ENCODE assay signal across 9 cellular contexts in genomic region chr4:28225005-28225404, GRCh38.
A peak's percentile ranks its signal among the peaks of the same experiment; 100 is the strongest.
DNase-seq lines count a peak whose midpoint lies in the region; ATAC-seq and TF ChIP-seq lines count a peak whose summit lies in the region.
"Had no signal": no experiment of that assay in that cellular context is flagged by ENCODE, and none has a peak within 500 bp of the region (broad histone marks: within the 10 kb centered on the region; RNA-seq: fewer than 3 reads in every experiment).

No MANE protein-coding gene starts in this region.

- H3K4me2 ChIP-seq in HCT116 (ENCODE audit: low read length) (no peak overlapping the region), OCI-LY7 (ENCODE audit: low read length) (no peak overlapping the region)

- RAD21 ChIA-PET in HCT116 (lab: Charles Lee; ENCODE audit: low non-redundant PET in 1 of 2, low total read pairs in 2 of 2, uncharacterized antibody in 2 of 2, unreplicated experiment in 2 of 2), result no interaction called here

- H3K4me3 ChIP-seq in HCT116 (replicated peaks in 1 of 2; ENCODE audit: low read depth in 1 of 2, low read length in 2 of 2) (no peak overlapping the region), OCI-LY7 (ENCODE audit: low read depth, low read length, poor library complexity, severe bottlenecking) (no peak overlapping the region), aorta (ENCODE audit: low read length in 2 of 2) (no peak overlapping the region)
- H3K4me3 ChIP-seq: MG63 had no signal

- ATAC-seq in HCT116 (peak; percentile 83), GM21381 (IDR thresholded peaks at IDR 0.05; ENCODE audit: unreplicated experiment) (no peak), aorta (ENCODE audit: low FRiP score) (no peak), HG03521 (IDR thresholded peaks at IDR 0.05; ENCODE audit: unreplicated experiment) (no peak)

- TF ChIP-seq CTCF in HCT116 (IDR thresholded peaks at IDR 0.05 in 2 of 3, conservative IDR thresholded peaks at IDR 0.05 in 1 of 3; ENCODE audit: borderline replicate concordance in 1 of 3, insufficient read depth in 1 of 3, low read depth in 2 of 3, low read length in 2 of 3) (peak; percentile 14 to 53 (median 30); a peak in 3 of 6 replicates), OCI-LY7 (conservative IDR thresholded peaks at IDR 0.05; ENCODE audit: low read length) (0 out of 2 replicates have a peak, but pooled peaks have one; percentile 32)

- no peaks in the 10 kb centered on the region for H4K20me1 ChIP-seq in HCT116 (ENCODE audit: insufficient read depth)
- H4K20me1 ChIP-seq in OCI-LY7 (ENCODE audit: insufficient read depth, low read length), result no peaks in the 10 kb centered on the region

- CTCF ChIA-PET in HCT116 (lab: Charles Lee) (interaction anchor here (0.7 to 1.6 kb wide), 2 partner anchors 462 to 541 kb away, joined by 4 read pairs; no protein-coding TSS in a partner anchor), OCI-LY7 (lab: Charles Lee; ENCODE audit: unreplicated experiment) (no interaction called here)

- H3K27ac ChIP-seq in HCT116 (ENCODE audit: low read depth, low read length), result no peak overlapping the region
- H3K27ac ChIP-seq in OCI-LY7 (ENCODE audit: low read depth, low read length, poor library complexity, severe bottlenecking), result no peak overlapping the region
- no peak overlapping the region for H3K27ac ChIP-seq in aorta (ENCODE audit: low read depth in 1 of 2, low read length in 2 of 2)

- no peak for TF ChIP-seq POLR2A in HCT116 (IDR thresholded peaks at IDR 0.05; ENCODE audit: borderline replicate concordance, extremely low read depth, insufficient read depth, insufficient read length)

- H3K36me3 ChIP-seq in HCT116 (ENCODE audit: control insufficient read depth in 1 of 2, insufficient read depth in 2 of 2, low read length in 2 of 2), result no peaks in the 10 kb centered on the region
- no peaks in the 10 kb centered on the region for H3K36me3 ChIP-seq in OCI-LY7 (ENCODE audit: insufficient read depth, low read length)
- no peaks in the 10 kb centered on the region for H3K36me3 ChIP-seq in aorta (ENCODE audit: control insufficient read depth in 1 of 2, insufficient read depth in 2 of 2, low read length in 1 of 2)
- H3K36me3 ChIP-seq: MG63 had no signal

- POLR2A ChIA-PET in HCT116 (lab: Charles Lee) (no interaction called here), OCI-LY7 (lab: Charles Lee) (no interaction called here)

- BruUV-seq in HCT116 (replicated peaks; lab: Mats Ljungman, UMichigan) (no TSS peak), OCI-LY7 (replicated peaks; lab: Mats Ljungman, UMichigan) (no TSS peak)

- H3K9me2 ChIP-seq in HCT116 (ENCODE audit: insufficient read depth) (no peaks in the 10 kb centered on the region), OCI-LY7 (ENCODE audit: insufficient read depth, low read length) (no peaks in the 10 kb centered on the region)

- intact Hi-C loops in HCT116 (cut with micrococcal nuclease) (no loop called here), OCI-LY7 (cut with micrococcal nuclease; ENCODE audit: unreplicated experiment) (no loop called here), aorta (cut with DNase I) (no loop called here)

- DNase-seq in HCT116 (ENCODE audit: low read depth, low spot score) (peak; percentile 8), OCI-LY7 (ENCODE audit: low spot score) (peak; percentile 6), fibroblast of peridontal ligament (ENCODE audit: extremely low read depth) (peak; percentile 31), pulmonary artery endothelial cell (ENCODE audit: low read depth, low spot score) (peak; percentile 3), aorta (no peak), T1000 (lab: John Stamatoyannopoulos, UW) (no peak)
- DNase-seq: MG63 had no signal

- TF ChIP-seq RAD21 in HCT116 (IDR thresholded peaks at IDR 0.05; ENCODE audit: low read depth), result peak; percentile 68

- WGBS in aorta, 2 donors, result 47 to 50% methylated on average over 1 of the region's 1 CpG

- H2AFZ ChIP-seq in HCT116 (ENCODE audit: low read depth, low read length, poor library complexity, severe bottlenecking), result no peak overlapping the region
- H2AFZ ChIP-seq in OCI-LY7 (ENCODE audit: low read length), result no peak overlapping the region

- no peak overlapping the region for H3K9ac ChIP-seq in HCT116 (ENCODE audit: low read length)

- no peaks in the 10 kb centered on the region for H3K9me3 ChIP-seq in HCT116 (ENCODE audit: control insufficient read depth in 1 of 2, insufficient read depth in 1 of 2, low read depth in 1 of 2, low read length in 2 of 2)
- H3K9me3 ChIP-seq in OCI-LY7 (ENCODE audit: low read length), result no peaks in the 10 kb centered on the region
- H3K9me3 ChIP-seq in aorta (ENCODE audit: control insufficient read depth, low read length), result no peaks in the 10 kb centered on the region
- H3K9me3 ChIP-seq: MG63 had no signal

- no peaks in the 10 kb centered on the region for H3K4me1 ChIP-seq in HCT116 (ENCODE audit: control insufficient read depth in 1 of 2, insufficient read depth in 2 of 2, low read length in 2 of 2)
- H3K4me1 ChIP-seq in OCI-LY7 (ENCODE audit: insufficient read depth, low read length, poor library complexity, severe bottlenecking), result no peaks in the 10 kb centered on the region
- no peaks in the 10 kb centered on the region for H3K4me1 ChIP-seq in aorta (ENCODE audit: control insufficient read depth in 1 of 2, insufficient read depth in 2 of 2, low read length in 2 of 2)

- H3K79me2 ChIP-seq in HCT116 (ENCODE audit: insufficient read depth, low read length), result no peaks in the 10 kb centered on the region
- no peaks in the 10 kb centered on the region for H3K79me2 ChIP-seq in OCI-LY7 (ENCODE audit: insufficient read depth, low read depth, low read length)

- H3K27me3 ChIP-seq in HCT116 (ENCODE audit: insufficient read depth, low read length) (no peaks in the 10 kb centered on the region), aorta (ENCODE audit: control insufficient read depth in 1 of 2, insufficient read depth in 2 of 2, low read length in 1 of 2) (no peaks in the 10 kb centered on the region)
- H3K27me3 ChIP-seq: MG63 had no signal

TF ChIP-seq in HCT116, 20 proteins besides CTCF, POLR2A, EP300 and RAD21:
- TF ChIP-seq JUND (IDR thresholded peaks at IDR 0.05), result no peak
- no peak for TF ChIP-seq SP1 (IDR thresholded peaks at IDR 0.05; ENCODE audit: low read depth)
- TF ChIP-seq SIN3A (IDR thresholded peaks at IDR 0.05; ENCODE audit: low read depth), result no peak

Comparison
In these comparisons a context has a peak if more than half of its experiments do, and no peak if none do; other contexts are left out.
1. DNase-seq: peak in HCT116 (single experiment), OCI-LY7 (single experiment), fibroblast of peridontal ligament (single experiment) and pulmonary artery endothelial cell (single experiment); none in aorta (0 of 2) and T1000 (single experiment).